8 cellular contexts compared by ENCODE assay signal in genomic region chr2:118013724-118014491, GRCh38. TPM values are rescaled to one million over a fixed set of nuclear protein-coding genes. Genes with fewer than 3 reads are reported as not detected.
A peak's percentile ranks its signal among the peaks of the same experiment; 100 is the strongest.
DNase-seq lines count a peak whose midpoint lies in the region; ATAC-seq and TF ChIP-seq lines count a peak whose summit lies in the region.

TSS of gene CCDC93 (minus strand) at chr2:118014070. CDS start at chr2:118013995, 75 bp downstream.

- peaks cover 0 to under 1% of the 10 kb centered on the region in 2 donors for H3K27me3 ChIP-seq in mucosa of rectum (ENCODE audit: control insufficient read depth in 2 of 2, insufficient read depth in 2 of 2, low read length in 2 of 2)

- H3K9ac ChIP-seq in mucosa of rectum (ENCODE audit: low read depth in 1 of 2, low read length in 2 of 2): peak within 1 kb of the TSS; percentile 87 to 94

- peaks cover 14 to 15% of the 10 kb centered on the region in 2 donors for H3K4me1 ChIP-seq in mucosa of rectum (ENCODE audit: control insufficient read depth in 2 of 2, insufficient read depth in 2 of 2, low read length in 2 of 2)

- peaks cover 0 to 2% of the 10 kb centered on the region in 2 donors for H3K36me3 ChIP-seq in mucosa of rectum (ENCODE audit: control insufficient read depth in 2 of 2, insufficient read depth in 2 of 2, low read length in 2 of 2)

- no peaks in the 10 kb centered on the region for H3K9me3 ChIP-seq in mucosa of rectum (ENCODE audit: control insufficient read depth in 2 of 2, low read length in 2 of 2)

- peak within 1 kb of the TSS; percentile 96 for H3K4me3 ChIP-seq in epithelial cell of proximal tubule (ENCODE audit: low read depth, low read length)
- H3K4me3 ChIP-seq in mucosa of rectum (ENCODE audit: low read length in 2 of 2): peak within 1 kb of the TSS; percentile 92 to 94

- peak; percentile 89 for ATAC-seq in GM21526 (IDR thresholded peaks at IDR 0.05; ENCODE audit: low FRiP score, unreplicated experiment)

- DNase-seq in DMS 273 treated with DMSO at 0.1 percent for 48 hours (lab: John Stamatoyannopoulos, UW) (peak; percentile 60), HuH-7 (ENCODE audit: low spot score) (peak; percentile 98), OCI-M2 (lab: John Stamatoyannopoulos, UW; ENCODE audit: unreplicated experiment) (peak; percentile 22), activated T-cell treated with anti-CD3 and anti-CD28 coated beads for 48 hours (ENCODE audit: low read depth) (peak; percentile 88), epithelial cell of proximal tubule (ENCODE audit: low read depth) (no peak)
- DNase-seq in stimulated activated CD8-positive, alpha-beta memory T cell treated with anti-CD3 and anti-CD28 coated beads, Interleukin-4, amount 100 ng/mL, for 4 hours (ENCODE audit: low read depth in 2 of 2, low spot score in 1 of 2): peak; percentile 48 to 69

- peak within 1 kb of the TSS; percentile 87 to 89 for H3K27ac ChIP-seq in mucosa of rectum (ENCODE audit: low read depth in 2 of 2, low read length in 2 of 2)

- no peak for TF ChIP-seq CTCF in epithelial cell of proximal tubule (conservative IDR thresholded peaks at IDR 0.05; ENCODE audit: low read depth, low read length)

RNA-seq across cellular contexts. Expression of gene CCDC93, which starts in this region (rescaled TPM):
- 9.9 and 13.2 TPM in 2 replicates for total RNA-seq in epithelial cell of proximal tubule
